28 cellular contexts compared by ENCODE assay signal in genomic region chr7:55163733-55164132, GRCh38.
"Had no signal": no experiment of that assay in that cellular context is flagged by ENCODE, and none has a peak within 500 bp of the region (broad histone marks: within the 10 kb centered on the region; RNA-seq: fewer than 3 reads in every experiment).

No MANE protein-coding gene starts in this region.

- H3K4me3 ChIP-seq: adrenal gland, body of pancreas, breast epithelium had no signal

- DNase-seq: activated B cell treated with CpG ODN at 0.5 μM for 24 hours; activated CD4-positive, alpha-beta memory T cell treated with anti-CD3 and anti-CD28 coated beads, Interleukin-2, amount 10 ng/mL, durations not matched to agents 7 days and 5 days; activated CD4-positive, alpha-beta T cell treated with anti-CD3 and anti-CD28 coated beads for 36 hours; activated CD4-positive, alpha-beta T cell treated with anti-CD3 and anti-CD28 coated beads for 48 hours; activated CD4-positive, alpha-beta T cell treated with anti-CD3 and anti-CD28 coated beads, Interleukin-2, amount 10 ng/mL, durations not matched to agents 7 days and 5 days; activated CD4-positive, alpha-beta T cell treated with anti-CD3 and anti-CD28 coated beads, Interleukin-2, amount 50 U/mL, for 48 hours; activated CD4-positive, CD25-positive, alpha-beta regulatory T cell treated with anti-CD3 and anti-CD28 coated beads, Interleukin-2, amount 50 U/mL, for 72 hours; activated CD8-positive, alpha-beta memory T cell treated with anti-CD3 and anti-CD28 coated beads for 24 hours; activated CD8-positive, alpha-beta memory T cell treated with anti-CD3 and anti-CD28 coated beads, Interleukin-2, amount 10 ng/mL, durations not matched to agents 7 days and 5 days; activated CD8-positive, alpha-beta memory T cell treated with anti-CD3 and anti-CD28 coated beads, Interleukin-2, amount 50 U/mL, for 48 hours; activated CD8-positive, alpha-beta T cell treated with anti-CD3 and anti-CD28 coated beads, Interleukin-2, amount 10 ng/mL, durations not matched to agents 7 days and 5 days; activated effector memory CD4-positive, alpha-beta T cell treated with Interleukin-2 at 50 U/mL for 16 hours; activated gamma-delta T cell; activated naive CD4-positive, alpha-beta T cell treated with anti-CD3 and anti-CD28 coated beads for 36 hours; activated naive CD4-positive, alpha-beta T cell treated with anti-CD3 and anti-CD28 coated beads, Interleukin-2, amount 50 U/mL, for 16 hours; activated naive CD8-positive, alpha-beta T cell treated with anti-CD3 and anti-CD28 coated beads for 36 hours; activated T-cell treated with anti-CD3 and anti-CD28 coated beads, Interleukin-2, amount 50 U/mL, for 24 hours; activated T-cell treated with anti-CD3 and anti-CD28 coated beads, Interleukin-2, amount 50 U/mL, for 48 hours; adrenal gland; amniotic stem cell; aorta; body of pancreas; brain microvascular endothelial cell; central memory CD4-positive, alpha-beta T cell; T-cell; T-helper 17 cell had no signal

- ATAC-seq: activated CD4-positive, alpha-beta T cell treated with anti-CD3 and anti-CD28 coated beads for 36 hours; activated CD8-positive, alpha-beta memory T cell treated with anti-CD3 and anti-CD28 coated beads, Interleukin-2, amount 10 ng/mL, durations not matched to agents 7 days and 5 days; activated CD8-positive, alpha-beta T cell treated with anti-CD3 and anti-CD28 coated beads, Interleukin-2, amount 10 ng/mL, durations not matched to agents 7 days and 5 days; activated naive CD4-positive, alpha-beta T cell treated with anti-CD3 and anti-CD28 coated beads, Interleukin-2, amount 50 U/mL, for 72 hours; body of pancreas; T-cell; T-helper 17 cell had no signal

- H3K27me3 ChIP-seq: adrenal gland, body of pancreas, brain microvascular endothelial cell, breast epithelium had no signal

- H3K9me3 ChIP-seq: adrenal gland, body of pancreas, breast epithelium had no signal

- H3K4me1 ChIP-seq: adrenal gland, body of pancreas, breast epithelium had no signal

- H3K27ac ChIP-seq: adrenal gland, body of pancreas, brain microvascular endothelial cell, breast epithelium had no signal
